ENCODE assay signal across 8 cellular contexts in the genomic region with DNA sequence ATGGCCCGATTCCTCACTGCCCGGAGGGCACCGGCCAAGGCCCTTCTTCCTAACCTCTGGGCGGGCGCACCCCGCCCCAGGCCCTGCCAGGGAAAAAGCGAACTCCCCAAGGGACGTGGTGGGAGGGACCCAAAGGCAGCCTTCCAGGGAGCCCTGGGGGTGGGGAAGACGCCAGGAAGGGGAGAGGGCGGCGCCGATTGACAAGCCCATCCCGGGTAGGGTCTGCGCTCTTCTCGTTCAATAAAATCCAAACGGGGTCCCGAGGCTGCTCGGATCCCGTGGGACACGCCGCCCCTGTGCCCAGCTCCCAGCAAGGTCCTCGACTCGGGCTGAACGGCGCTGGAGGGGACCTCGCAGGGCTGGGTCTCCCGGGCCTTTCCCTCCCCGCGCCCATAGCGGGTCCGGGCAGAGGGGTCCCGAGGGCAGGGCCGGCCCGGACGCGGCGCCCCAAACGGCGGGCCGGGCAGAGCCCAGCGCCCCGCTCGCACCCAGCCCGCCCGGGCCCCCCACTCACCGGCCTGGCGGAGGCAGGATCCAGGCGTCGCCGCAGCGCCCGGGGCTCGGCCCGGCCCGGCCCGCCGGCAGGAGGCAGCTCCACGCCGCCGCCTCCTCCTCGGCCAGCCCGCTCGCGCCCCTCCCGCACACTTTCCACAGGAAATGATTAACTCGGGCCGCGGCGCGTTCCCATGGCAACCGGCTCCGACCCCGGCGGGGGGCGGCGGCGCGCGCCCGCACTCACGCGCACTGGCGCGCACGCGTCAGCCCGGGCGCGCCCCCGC. TPM values are rescaled to one million over a fixed set of nuclear protein-coding genes. Genes with fewer than 3 reads are reported as not detected.
A peak's percentile ranks its signal among the peaks of the same experiment; 100 is the strongest.
DNase-seq lines count a peak whose midpoint lies in the region; ATAC-seq and TF ChIP-seq lines count a peak whose summit lies in the region.

TSS of gene KIFC3 (minus strand) at position 636 of the 779 bp plus-strand sequence. CDS start 4,248 bp downstream, outside the sequence.

- peaks cover 30 to 38% (median 34%) of the 10 kb centered on the region in 3 donors for H3K4me1 Mint-ChIP-seq in T-cell
- peaks cover 36% of the 10 kb centered on the region for H3K4me1 Mint-ChIP-seq in activated naive CD8-positive, alpha-beta T cell treated with anti-CD3 and anti-CD28 coated beads, Interleukin-2, amount 50 U/mL, for 24 hours

- H3K9me3 Mint-ChIP-seq in T-cell: no peaks in the 10 kb centered on the region
- no peaks in the 10 kb centered on the region for H3K9me3 Mint-ChIP-seq in activated naive CD8-positive, alpha-beta T cell treated with anti-CD3 and anti-CD28 coated beads, Interleukin-2, amount 50 U/mL, for 24 hours

- peak within 1 kb of the TSS; percentile 96 for H3K27ac ChIP-seq in cardiac muscle cell
- peak within 1 kb of the TSS; percentile 65 to 82 for H3K27ac ChIP-seq in ovary
- peak within 1 kb of the TSS; percentile 90 for H3K27ac ChIP-seq in suprapubic skin

- H3K36me3 Mint-ChIP-seq in T-cell: no peaks in the 10 kb centered on the region
- H3K36me3 Mint-ChIP-seq in activated naive CD8-positive, alpha-beta T cell treated with anti-CD3 and anti-CD28 coated beads, Interleukin-2, amount 50 U/mL, for 24 hours (ENCODE audit: low read depth): peaks cover 1% of the 10 kb centered on the region

- H3K4me3 ChIP-seq in cardiac muscle cell: peak within 1 kb of the TSS; percentile 51
- peak within 1 kb of the TSS; percentile 47 for H3K4me3 ChIP-seq in ovary
- peak within 1 kb of the TSS; percentile 64 for H3K4me3 ChIP-seq in suprapubic skin

- H3K36me3 ChIP-seq in cardiac muscle cell (no peaks in the 10 kb centered on the region), ovary (no peaks in the 10 kb centered on the region), suprapubic skin (no peaks in the 10 kb centered on the region)

- H3K27me3 ChIP-seq in cardiac muscle cell: no peaks in the 10 kb centered on the region
- H3K27me3 ChIP-seq in ovary: no peaks in the 10 kb centered on the region
- no peaks in the 10 kb centered on the region for H3K27me3 ChIP-seq in suprapubic skin

- H3K9me3 ChIP-seq in cardiac muscle cell (ENCODE audit: low read depth) (no peaks in the 10 kb centered on the region), ovary (no peaks in the 10 kb centered on the region), suprapubic skin (no peaks in the 10 kb centered on the region)

- CTCF ChIA-PET in T-cell (lab: Charles Lee): interaction anchor here in 1 of 2 donors (0.7 kb wide), 1 partner anchor 235 kb away, joined by 4 read pairs; no protein-coding TSS in a partner anchor

- DNase-seq in CD1c-positive myeloid dendritic cell (ENCODE audit: extremely low spot score) (peak; percentile 79), T-cell (peak in 29 of 34 experiments; percentile 18 to 67 (median 49)), cardiac muscle cell (ENCODE audit: low read depth in 1 of 2, low spot score in 1 of 2) (peak; percentile 80 to 84), ovary (peak; percentile 90 to 94 (median 93)), suprapubic skin (ENCODE audit: low spot score in 2 of 2) (peak; percentile 90 to 91)
- peak; percentile 80 for DNase-seq in activated naive CD8-positive, alpha-beta T cell treated with anti-CD3 and anti-CD28 coated beads, Interleukin-2, amount 50 U/mL, for 24 hours

- peak within 1 kb of the TSS; percentile 82 to 88 (median 82) for H3K4me3 Mint-ChIP-seq in T-cell
- H3K4me3 Mint-ChIP-seq in activated naive CD8-positive, alpha-beta T cell treated with anti-CD3 and anti-CD28 coated beads, Interleukin-2, amount 50 U/mL, for 24 hours: peak within 1 kb of the TSS; percentile 84

- intact Hi-C loops in ovary (cut with DNase I): no loop called here

- TF ChIP-seq POLR2A in ovary (IDR thresholded peaks at IDR 0.05): peak; percentile 20
- TF ChIP-seq POLR2A in suprapubic skin (IDR thresholded peaks at IDR 0.05): no peak

- POLR2A ChIA-PET in T-cell (lab: Charles Lee): no interaction called here

- peak; percentile 64 for ATAC-seq in HG03159 (IDR thresholded peaks at IDR 0.05; ENCODE audit: unreplicated experiment)
- ATAC-seq in T-cell (replicated peaks in 1 of 4): peak; percentile 62 to 74 (median 71)
- ATAC-seq in activated naive CD8-positive, alpha-beta T cell treated with anti-CD3 and anti-CD28 coated beads, Interleukin-2, amount 50 U/mL, for 24 hours: peak; percentile 75
- no peak for ATAC-seq in GM18873 (IDR thresholded peaks at IDR 0.05; ENCODE audit: low FRiP score, unreplicated experiment)

- TF ChIP-seq CTCF in cardiac muscle cell (IDR thresholded peaks at IDR 0.05; ENCODE audit: low read depth, low read length) (no peak), ovary (IDR thresholded peaks at IDR 0.05) (peak in 2 of 3 donors; percentile 34 to 53), suprapubic skin (IDR thresholded peaks at IDR 0.05) (no peak)

- WGBS in ovary, 3 donors: 0 to 1% (median 0%) methylated on average over 34 to 90 of the region's 90 CpGs
- 2% methylated on average over 26 of the region's 90 CpGs for WGBS in suprapubic skin

- H3K4me1 ChIP-seq in cardiac muscle cell (ENCODE audit: low read depth) (peaks cover 45% of the 10 kb centered on the region), ovary (ENCODE audit: insufficient read depth) (peaks cover 11% of the 10 kb centered on the region), suprapubic skin (peaks cover 73% of the 10 kb centered on the region)

- H3K27ac Mint-ChIP-seq in T-cell: peak within 1 kb of the TSS; percentile 41 to 68
- H3K27ac Mint-ChIP-seq in activated naive CD8-positive, alpha-beta T cell treated with anti-CD3 and anti-CD28 coated beads, Interleukin-2, amount 50 U/mL, for 24 hours: peak within 1 kb of the TSS; percentile 89

- TF ChIP-seq EP300 in ovary (IDR thresholded peaks at IDR 0.05) (no peak), suprapubic skin (IDR thresholded peaks at IDR 0.05) (no peak)

- peaks cover 31 to 39% of the 10 kb centered on the region in 2 donors for H3K27me3 Mint-ChIP-seq in T-cell
- H3K27me3 Mint-ChIP-seq in activated naive CD8-positive, alpha-beta T cell treated with anti-CD3 and anti-CD28 coated beads, Interleukin-2, amount 50 U/mL, for 24 hours: peaks cover 36% of the 10 kb centered on the region

RNA-seq across cellular contexts. Expression of gene KIFC3, which starts in this region (rescaled TPM):
- total RNA-seq in T-cell (1 to 10 TPM in 4 of 5 donors, under 1 TPM in 1; 0.78 to 4.1 (median 2.7) TPM), cardiac muscle cell (28.4 and 50.1 TPM in 2 replicates), ovary (10 to 100 TPM; 21.3 to 54.0 (median 37.5) TPM), suprapubic skin (100 to 1,000 TPM; 111 to 219 (median 153) TPM)
- polyA plus RNA-seq in cardiac muscle cell (24.8 and 33.0 TPM in 2 replicates), ovary (10 to 100 TPM in 1 of 2 donors, 1 to 10 TPM in 1; 4.6 to 16.0 TPM)

Comparison
In these comparisons a context has a peak if more than half of its experiments do, and no peak if none do; other contexts are left out.
1. CTCF ChIP-seq: peak in ovary (2 of 3); none in cardiac muscle cell (single experiment) and suprapubic skin (0 of 2).
2. Peak in every context shown above with its lines, with median percentiles within 50 percentile points of each other: DNase-seq, H3K27ac ChIP-seq and H3K4me3 ChIP-seq.